ENCODE assay signal across 8 cellular contexts in the genomic region with DNA sequence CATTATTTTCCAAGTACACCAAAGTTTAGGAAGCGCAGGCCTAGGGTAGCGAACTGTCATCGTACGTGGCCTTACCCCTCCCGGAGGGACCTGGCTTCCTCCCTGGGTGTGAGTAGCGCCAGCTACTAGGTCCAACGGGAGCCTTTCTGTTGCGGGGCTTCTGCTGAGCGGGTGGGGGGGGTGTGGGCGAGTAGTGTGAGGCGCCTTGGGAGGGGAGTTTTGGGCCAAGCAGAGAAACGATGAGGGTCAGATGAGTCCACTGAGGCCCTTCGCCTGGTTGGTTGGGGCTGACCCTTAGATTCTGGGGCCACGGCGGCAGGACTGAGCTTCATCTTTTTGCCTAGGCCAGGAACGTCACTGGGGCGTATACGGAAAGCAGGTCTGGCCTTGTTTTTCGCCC. TPM values are rescaled to one million over a fixed set of nuclear protein-coding genes. Genes with fewer than 3 reads are reported as not detected.
DNase-seq lines count a peak whose midpoint lies in the region; ATAC-seq and TF ChIP-seq lines count a peak whose summit lies in the region.

No MANE protein-coding gene starts in this region.

- POLR2A ChIA-PET in RWPE1 (lab: Yijun Ruan, JAX; ENCODE audit: low non-redundant PET): interaction anchor here (1.1 kb wide), 1 partner anchor 97 kb away, joined by 4 read pairs; the partner anchor contains the start of gene RANGAP1

- peaks cover 0 to 14% (median 3%) of the 10 kb centered on the region in 3 donors for H3K36me3 ChIP-seq in esophagus squamous epithelium
- H3K36me3 ChIP-seq in prostate gland: no peaks in the 10 kb centered on the region

- no peak for ATAC-seq in HG03439 (IDR thresholded peaks at IDR 0.05; ENCODE audit: unreplicated experiment)
- ATAC-seq in GM21423 (IDR thresholded peaks at IDR 0.05; ENCODE audit: unreplicated experiment): no peak

- in situ Hi-C loops in G401 (cut with HindIII; ENCODE audit: low sequenced_read_pairs): no loop called here

- H3K27ac ChIP-seq in RWPE1: peak overlapping the region; percentile 97
- peak overlapping the region; percentile 97 to 99 (median 98) for H3K27ac ChIP-seq in esophagus squamous epithelium
- H3K27ac ChIP-seq in prostate gland: peak overlapping the region; percentile 93 to 98

- WGBS in esophagus squamous epithelium, 2 donors: 0 to 29% methylated on average over 5 to 7 of the region's 19 CpGs
- 7% methylated on average over 19 of the region's 19 CpGs for WGBS in prostate gland

- H3K4me3 ChIP-seq in esophagus squamous epithelium: peak overlapping the region; percentile 72 to 93 (median 77)
- peak overlapping the region; percentile 83 to 97 for H3K4me3 ChIP-seq in prostate gland

- intact Hi-C loops in esophagus squamous epithelium (cut with DNase I) (no loop called here), prostate gland (cut with DNase I) (loop anchor here (5.0 kb wide), 1 partner anchor 290 kb away; the partner anchor contains the start of gene EP300)

- H3K27me3 ChIP-seq in esophagus squamous epithelium (no peaks in the 10 kb centered on the region), prostate gland (replicated peaks; ENCODE audit: insufficient read depth) (no peaks in the 10 kb centered on the region)

- no peak for TF ChIP-seq CTCF in RWPE1 (conservative IDR thresholded peaks at IDR 0.05; ENCODE audit: low read depth)
- no peak for TF ChIP-seq CTCF in esophagus squamous epithelium (IDR thresholded peaks at IDR 0.05)
- TF ChIP-seq CTCF in prostate gland (IDR thresholded peaks at IDR 0.05): no peak

- H3K4me1 ChIP-seq in esophagus squamous epithelium (peaks cover 9 to 47% (median 22%) of the 10 kb centered on the region in 3 donors), prostate gland (replicated peaks) (peaks cover 9% of the 10 kb centered on the region)

- TF ChIP-seq POLR2A in esophagus squamous epithelium (IDR thresholded peaks at IDR 0.05) (no peak), prostate gland (IDR thresholded peaks at IDR 0.05) (no peak)

- peak; percentile 55 for DNase-seq in G401 (ENCODE audit: low spot score)
- DNase-seq in RWPE1 (ENCODE audit: low spot score): no peak
- DNase-seq in esophagus squamous epithelium (lab: John Stamatoyannopoulos, UW): no peak
- no peak for DNase-seq in prostate gland (ENCODE audit: low spot score)
- no peak for DNase-seq in stimulated activated CD4-positive, alpha-beta T cell treated with anti-CD3 and anti-CD28 coated beads, Interleukin-4, amount 100 ng/mL, for 24 hours
- DNase-seq in AML-193 (lab: John Stamatoyannopoulos, UW): no peak

- CTCF ChIA-PET in RWPE1 (lab: Yijun Ruan, JAX): no interaction called here

- H3K9me3 ChIP-seq in esophagus squamous epithelium: no peaks in the 10 kb centered on the region
- H3K9me3 ChIP-seq in prostate gland: no peaks in the 10 kb centered on the region

RNA-seq across cellular contexts. Expression of gene TEF, which starts 0.9 kb away (rescaled TPM):
- 4.1 and 12.8 TPM in 2 replicates for total RNA-seq in G401 (2014; rRNA removed; shearing (Covaris generic))
- 10 to 100 TPM in 2 of 4 donors, 1 to 10 TPM in 2; 3.0 to 17.4 (median 9.7) TPM for total RNA-seq in esophagus squamous epithelium
- total RNA-seq in prostate gland: 10 to 100 TPM; 26.2 to 51.7 TPM
